ENCODE assay signal across 9 cellular contexts in genomic region chr1:201828451-201828819, GRCh38. TPM values are rescaled to one million over a fixed set of nuclear protein-coding genes. Genes with fewer than 3 reads are reported as not detected.
DNase-seq lines count a peak whose midpoint lies in the region; ATAC-seq and TF ChIP-seq lines count a peak whose summit lies in the region.
"Had no signal": no experiment of that assay in that cellular context is flagged by ENCODE, and none has a peak within 500 bp of the region (broad histone marks: within the 10 kb centered on the region; RNA-seq: fewer than 3 reads in every experiment).

No MANE protein-coding gene starts in this region.

- no peak overlapping the region for H3K9ac ChIP-seq in skeletal muscle tissue (ENCODE audit: low read depth in 1 of 3, low read length in 3 of 3)

- peaks cover 43% of the 10 kb centered on the region for H3K79me2 ChIP-seq in OCI-LY7 (ENCODE audit: insufficient read depth, low read depth, low read length)

- H2AFZ ChIP-seq in OCI-LY7 (ENCODE audit: low read length) = peak overlapping the region; percentile 56; the same call in 1 of the 2 replicates

- no peak for TF ChIP-seq CTCF in OCI-LY7 (conservative IDR thresholded peaks at IDR 0.05; ENCODE audit: low read length)
- no peak for TF ChIP-seq CTCF in dorsolateral prefrontal cortex (IDR thresholded peaks at IDR 0.05 in 54 of 56, conservative IDR thresholded peaks at IDR 0.05 in 2 of 56; ENCODE audit: low read depth in 1 of 56, partially characterized antibody in 56 of 56)
- TF ChIP-seq CTCF in esophagus squamous epithelium (IDR thresholded peaks at IDR 0.05) = no peak

- BruUV-seq in OCI-LY7 (replicated peaks; lab: Mats Ljungman, UMichigan) = no TSS peak

- H3K27me3 ChIP-seq in dorsolateral prefrontal cortex = no peaks in the 10 kb centered on the region
- H3K27me3 ChIP-seq in skeletal muscle tissue (ENCODE audit: control insufficient read depth in 3 of 3, insufficient read depth in 3 of 3, low read length in 3 of 3) = no peaks in the 10 kb centered on the region
- H3K27me3 ChIP-seq in esophagus squamous epithelium = no peaks in the 10 kb centered on the region
- H3K27me3 ChIP-seq: BE2C had no signal

- CTCF ChIA-PET in OCI-LY7 (lab: Charles Lee; ENCODE audit: unreplicated experiment) = no interaction called here

- peak overlapping the region; percentile 64 for H3K4me2 ChIP-seq in OCI-LY7 (ENCODE audit: low read length)

- H3K36me3 ChIP-seq in OCI-LY7 (ENCODE audit: insufficient read depth, low read length) = peaks cover 25% of the 10 kb centered on the region
- no peaks in the 10 kb centered on the region for H3K36me3 ChIP-seq in skeletal muscle tissue (ENCODE audit: control insufficient read depth in 3 of 3, insufficient read depth in 3 of 3, low read length in 3 of 3)
- peaks cover 0 to 4% (median 0%) of the 10 kb centered on the region in 3 donors for H3K36me3 ChIP-seq in esophagus squamous epithelium

- POLR2A ChIA-PET in OCI-LY7 (lab: Charles Lee) = no interaction called here

- intact Hi-C loops in OCI-LY7 (cut with micrococcal nuclease; ENCODE audit: unreplicated experiment) (loop anchor here (5.0 kb wide), 1 partner anchor 144 kb away; no protein-coding TSS in a partner anchor), dorsolateral prefrontal cortex (cut with DNase I) (loop anchor here (2.0 to 5.0 kb wide), 4 partner anchors 59 to 144 kb away; partner anchors contain the start of genes SHISA4 (in 2 of the 2) and TIMM17A (in 1 of the 2)), posterior vena cava (cut with DNase I) (no loop called here), esophagus squamous epithelium (cut with DNase I) (no loop called here)

- WGBS in esophagus squamous epithelium, 2 donors = 81 to 86% methylated on average over 3 of the region's 3 CpGs

- H3K9me3 ChIP-seq in OCI-LY7 (ENCODE audit: low read length) (no peaks in the 10 kb centered on the region), skeletal muscle tissue (ENCODE audit: control insufficient read depth in 3 of 3, low read length in 3 of 3) (no peaks in the 10 kb centered on the region), esophagus squamous epithelium (no peaks in the 10 kb centered on the region)
- H3K9me3 ChIP-seq: BE2C had no signal

- H3K9me2 ChIP-seq in OCI-LY7 (ENCODE audit: insufficient read depth, low read length) = no peaks in the 10 kb centered on the region

- no peak for ATAC-seq in GM21786 (IDR thresholded peaks at IDR 0.05; ENCODE audit: unreplicated experiment)

- peaks cover 27% of the 10 kb centered on the region for H3K4me1 ChIP-seq in OCI-LY7 (ENCODE audit: insufficient read depth, low read length, poor library complexity, severe bottlenecking)
- peaks cover 14 to 34% (median 24%) of the 10 kb centered on the region in 3 donors for H3K4me1 ChIP-seq in skeletal muscle tissue (ENCODE audit: control insufficient read depth in 3 of 3, insufficient read depth in 3 of 3, low read length in 3 of 3)
- H3K4me1 ChIP-seq in esophagus squamous epithelium = peaks cover 8 to 51% (median 14%) of the 10 kb centered on the region in 3 donors

- DNase-seq in NCI-H510A treated with DMSO at 0.1 percent for 48 hours (lab: John Stamatoyannopoulos, UW) (peak; percentile 43), NCI-H510A (lab: John Stamatoyannopoulos, UW) (no peak), OCI-LY7 (ENCODE audit: low spot score) (no peak), dorsolateral prefrontal cortex (no peak), posterior vena cava (ENCODE audit: low spot score) (no peak), esophagus squamous epithelium (lab: John Stamatoyannopoulos, UW) (no peak)

- H4K20me1 ChIP-seq in OCI-LY7 (ENCODE audit: insufficient read depth, low read length) = peaks cover 28% of the 10 kb centered on the region

- no peak for TF ChIP-seq POLR2A in esophagus squamous epithelium (IDR thresholded peaks at IDR 0.05)

- H3K27ac ChIP-seq in OCI-LY7 (ENCODE audit: low read depth, low read length, poor library complexity, severe bottlenecking) (no peak overlapping the region), dorsolateral prefrontal cortex (peak overlapping the region in 35 of 59 donors; percentile 2 to 97 (median 91)), skeletal muscle tissue (ENCODE audit: low read depth, low read length) (peak overlapping the region; percentile 95), esophagus squamous epithelium (peak overlapping the region in 1 of 4 donors; percentile 5)

- H3K4me3 ChIP-seq in OCI-LY7 (ENCODE audit: low read depth, low read length, poor library complexity, severe bottlenecking) (peak overlapping the region; percentile 88), dorsolateral prefrontal cortex (peak overlapping the region in 39 of 59 donors; percentile 23 to 100 (median 93)), skeletal muscle tissue (ENCODE audit: low read length in 3 of 3) (peak overlapping the region in 2 of 3 donors; percentile 0 to 46), esophagus squamous epithelium (peak overlapping the region in 1 of 4 donors; percentile 95)

RNA-seq across cellular contexts. Expression of gene IPO9, which starts 0.5 kb away (rescaled TPM):
- total RNA-seq in OCI-LY7 (2014; rRNA removed; shearing (Covaris generic)) = 47.2 and 53.3 TPM in 2 replicates
- total RNA-seq in OCI-LY7 (2022) = 67.9 and 72.5 TPM in 2 replicates
- 10 to 100 TPM; 39.9 to 70.3 (median 56.0) TPM for total RNA-seq in dorsolateral prefrontal cortex
- 19.3 TPM for total RNA-seq in skeletal muscle tissue
- total RNA-seq in posterior vena cava = 10 to 100 TPM; 31.7 to 37.5 TPM
- total RNA-seq in esophagus squamous epithelium = 10 to 100 TPM; 10.1 to 17.2 (median 12.3) TPM

Comparison
In these comparisons a context has a peak if more than half of its experiments do, and no peak if none do; other contexts are left out.
1. intact Hi-C loops: an anchor here in OCI-LY7 (5.0 kb wide) and dorsolateral prefrontal cortex (2.0 to 5.0 kb wide); none called in posterior vena cava and esophagus squamous epithelium.